Comparison of ENCODE assay signal across 18 cellular contexts in the genomic region with DNA sequence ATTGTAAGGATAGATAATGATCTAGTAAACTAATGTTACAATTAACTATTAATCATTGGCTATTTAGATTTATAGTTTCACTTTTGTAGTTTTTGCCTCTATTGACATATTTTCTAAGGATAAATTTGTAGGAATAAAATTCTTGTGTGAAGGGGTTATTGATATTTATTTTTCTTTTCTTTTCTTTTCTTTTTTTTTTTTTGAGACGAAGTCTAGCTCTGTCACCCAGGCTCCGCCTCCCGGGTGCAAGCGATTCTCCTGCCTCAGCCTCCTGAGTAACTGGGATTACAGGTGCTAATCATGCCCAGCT. TPM values are rescaled to one million over a fixed set of nuclear protein-coding genes. Genes with fewer than 3 reads are reported as not detected.
A peak's percentile ranks its signal among the peaks of the same experiment; 100 is the strongest.
DNase-seq lines count a peak whose midpoint lies in the region; ATAC-seq and TF ChIP-seq lines count a peak whose summit lies in the region.
"Had no signal": no experiment of that assay in that cellular context is flagged by ENCODE, and none has a peak within 500 bp of the region (broad histone marks: within the 10 kb centered on the region; RNA-seq: fewer than 3 reads in every experiment).

No MANE protein-coding gene starts in this region.

- H3K27me3 Mint-ChIP-seq in WTC11 (ENCODE audit: low read depth), result peaks cover 8% of the 10 kb centered on the region

- no peaks in the 10 kb centered on the region for H3K36me3 ChIP-seq in left ventricle myocardium inferior
- H3K36me3 ChIP-seq: BLaER1 treated with 17β-estradiol and CSF1 and Interleukin-3, amounts not matched to agents 10 nM and 100 nM had no signal

- POLR2A ChIA-PET in HEK293T (lab: Yijun Ruan, JAX), result interaction anchor here (1.2 to 3.4 kb wide), 2 partner anchors 139 to 264 kb away, joined by 3 to 15 read pairs; a partner anchor contains a TSS
- POLR2A ChIA-PET in WTC11 (lab: Charles Lee), result interaction anchor here (0.6 kb wide), 1 partner anchor 100 kb away, joined by 4 read pairs; no protein-coding TSS in a partner anchor

- H3K36me3 Mint-ChIP-seq in WTC11, result no peaks in the 10 kb centered on the region

- no peak for TF ChIP-seq POLR2A in lower leg skin (IDR thresholded peaks at IDR 0.05)

- peak overlapping the region; percentile 76 for H3K27ac ChIP-seq in left ventricle myocardium inferior (replicated peaks)
- H3K27ac ChIP-seq in right cardiac atrium (ENCODE audit: low read length), result no peak overlapping the region
- H3K27ac ChIP-seq: BLaER1 treated with 17β-estradiol and CSF1 and Interleukin-3, amounts not matched to agents 10 nM and 100 nM; RWPE1 had no signal

- no peaks in the 10 kb centered on the region for H3K9me3 Mint-ChIP-seq in WTC11
- H3K9me3 Mint-ChIP-seq: GM23338 had no signal

- H3K27me3 ChIP-seq in left ventricle myocardium inferior (ENCODE audit: low read depth) (no peaks in the 10 kb centered on the region), right cardiac atrium (ENCODE audit: control insufficient read depth, insufficient read depth) (no peaks in the 10 kb centered on the region)
- H3K27me3 ChIP-seq: BLaER1 treated with 17β-estradiol and CSF1 and Interleukin-3, amounts not matched to agents 10 nM and 100 nM had no signal

- CTCF ChIA-PET in HEK293T (lab: Yijun Ruan, JAX) (interaction anchor here (0.7 to 1.2 kb wide), 3 partner anchors 31 to 324 kb away, joined by 3 to 9 read pairs (median 6); no protein-coding TSS in a partner anchor), WTC11 (lab: Charles Lee) (interaction anchor here (0.6 to 1.0 kb wide), 2 partner anchors 239 to 264 kb away, joined by 3 to 10 read pairs; a partner anchor contains a TSS)

- H3K4me3 ChIP-seq in left ventricle myocardium inferior (no peak overlapping the region), right cardiac atrium (ENCODE audit: low read length) (no peak overlapping the region), lower leg skin (ENCODE audit: low read depth, poor library complexity, severe bottlenecking) (no peak overlapping the region)
- H3K4me3 ChIP-seq: BLaER1 treated with 17β-estradiol and CSF1 and Interleukin-3, amounts not matched to agents 10 nM and 100 nM; GM23338 had no signal

- DNase-seq in left ventricle myocardium inferior (no peak), right cardiac atrium (no peak), HEK293T (ENCODE audit: extremely low spot score) (no peak), lower leg skin (ENCODE audit: low spot score in 2 of 2) (no peak), WTC11 (ENCODE audit: low spot score) (no peak)
- DNase-seq in central memory CD4-positive, alpha-beta T cell, result no peak
- DNase-seq: GDM1, HCEC 1CT, MV-4-11, NCI-H1694 treated with DMSO at 0.1 percent for 48 hours, NCI-H748 treated with DMSO at 0.1 percent for 48 hours, OCI-M1, SIG-M5 had no signal

- H3K27ac Mint-ChIP-seq in WTC11, result no peak overlapping the region
- H3K27ac Mint-ChIP-seq: GM23338 had no signal

- H3K4me1 Mint-ChIP-seq in WTC11, result peaks cover 13% of the 10 kb centered on the region

- H3K4me1 ChIP-seq in left ventricle myocardium inferior (peaks cover 41% of the 10 kb centered on the region), right cardiac atrium (ENCODE audit: control insufficient read depth, insufficient read depth, low read length) (peaks cover 2% of the 10 kb centered on the region)

- ATAC-seq in right cardiac atrium (no peak), SK-N-SH treated with all-trans-retinoic acid at 6 μM for 48 hours (no peak), HG03108 (IDR thresholded peaks at IDR 0.05; ENCODE audit: unreplicated experiment) (no peak), WTC11 (no peak)

- TF ChIP-seq CTCF in left ventricle myocardium inferior (IDR thresholded peaks at IDR 0.05; ENCODE audit: borderline replicate concordance) (no peak), lower leg skin (IDR thresholded peaks at IDR 0.05) (no peak), WTC11 (IDR thresholded peaks at IDR 0.05) (no peak)

- intact Hi-C loops in left ventricle myocardium inferior (cut with micrococcal nuclease), result loop anchor here (5.0 kb wide), 1 partner anchor 245 kb away; no protein-coding TSS in a partner anchor
- intact Hi-C loops in right cardiac atrium (cut with DNase I), result loop anchor here in 2 of 4 donors (5.0 kb wide), 2 partner anchors 240 to 250 kb away; no protein-coding TSS in a partner anchor
- intact Hi-C loops in lower leg skin (cut with DNase I; ENCODE audit: low total_unique reads), result no loop called here

- no peak overlapping the region for H3K4me3 Mint-ChIP-seq in WTC11
- H3K4me3 Mint-ChIP-seq: GM23338 had no signal

- H3K9me3 ChIP-seq in left ventricle myocardium inferior (replicated peaks) (no peaks in the 10 kb centered on the region), right cardiac atrium (ENCODE audit: control insufficient read depth, low read length) (no peaks in the 10 kb centered on the region)

- WGBS in right cardiac atrium, result 87% methylated on average over 4 of the region's 4 CpGs
- 76 to 82% methylated on average over 4 of the region's 4 CpGs for WGBS in lower leg skin, 2 donors

TF ChIP-seq in HEK293T, 16 proteins besides CTCF, POLR2A, EP300 and RAD21:
- TF ChIP-seq FOXA1 (IDR thresholded peaks at IDR 0.05), result no peak
- TF ChIP-seq, protein P1, sequence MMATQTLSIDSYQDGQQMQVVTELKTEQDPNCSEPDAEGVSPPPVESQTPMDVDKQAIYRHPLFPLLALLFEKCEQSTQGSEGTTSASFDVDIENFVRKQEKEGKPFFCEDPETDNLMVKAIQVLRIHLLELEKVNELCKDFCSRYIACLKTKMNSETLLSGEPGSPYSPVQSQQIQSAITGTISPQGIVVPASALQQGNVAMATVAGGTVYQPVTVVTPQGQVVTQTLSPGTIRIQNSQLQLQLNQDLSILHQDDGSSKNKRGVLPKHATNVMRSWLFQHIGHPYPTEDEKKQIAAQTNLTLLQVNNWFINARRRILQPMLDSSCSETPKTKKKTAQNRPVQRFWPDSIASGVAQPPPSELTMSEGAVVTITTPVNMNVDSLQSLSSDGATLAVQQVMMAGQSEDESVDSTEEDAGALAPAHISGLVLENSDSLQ (IDR thresholded peaks at IDR 0.05), result peak; percentile 12; the same call in 1 of the 2 replicates
- TF ChIP-seq FOXK2 (IDR thresholded peaks at IDR 0.05), result no peak
- peak; percentile 79 for TF ChIP-seq ZNF384 (IDR thresholded peaks at IDR 0.05)
- TF ChIP-seq TARDBP (IDR thresholded peaks at IDR 0.05), result no peak
- no peak for TF ChIP-seq SP1 (IDR thresholded peaks at IDR 0.05)
- TF ChIP-seq NFRKB (IDR thresholded peaks at IDR 0.05), result no peak

TF ChIP-seq in SK-N-SH treated with all-trans-retinoic acid at 6 μM for 48 hours, 23 proteins besides CTCF, POLR2A, EP300 and RAD21:
- TF ChIP-seq ZC3H10 (CRISPR knock-in tag; IDR thresholded peaks at IDR 0.05), result 0 out of 2 replicates have a peak, but pooled peaks have one; percentile 42
- TF ChIP-seq, protein P2, sequence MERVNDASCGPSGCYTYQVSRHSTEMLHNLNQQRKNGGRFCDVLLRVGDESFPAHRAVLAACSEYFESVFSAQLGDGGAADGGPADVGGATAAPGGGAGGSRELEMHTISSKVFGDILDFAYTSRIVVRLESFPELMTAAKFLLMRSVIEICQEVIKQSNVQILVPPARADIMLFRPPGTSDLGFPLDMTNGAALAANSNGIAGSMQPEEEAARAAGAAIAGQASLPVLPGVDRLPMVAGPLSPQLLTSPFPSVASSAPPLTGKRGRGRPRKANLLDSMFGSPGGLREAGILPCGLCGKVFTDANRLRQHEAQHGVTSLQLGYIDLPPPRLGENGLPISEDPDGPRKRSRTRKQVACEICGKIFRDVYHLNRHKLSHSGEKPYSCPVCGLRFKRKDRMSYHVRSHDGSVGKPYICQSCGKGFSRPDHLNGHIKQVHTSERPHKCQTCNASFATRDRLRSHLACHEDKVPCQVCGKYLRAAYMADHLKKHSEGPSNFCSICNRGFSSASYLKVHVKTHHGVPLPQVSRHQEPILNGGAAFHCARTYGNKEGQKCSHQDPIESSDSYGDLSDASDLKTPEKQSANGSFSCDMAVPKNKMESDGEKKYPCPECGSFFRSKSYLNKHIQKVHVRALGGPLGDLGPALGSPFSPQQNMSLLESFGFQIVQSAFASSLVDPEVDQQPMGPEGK (CRISPR knock-in tag; IDR thresholded peaks at IDR 0.05; ENCODE audit: borderline replicate concordance), result no peak

TF ChIP-seq in WTC11, 78 proteins besides CTCF, POLR2A, EP300 and RAD21:
- TF ChIP-seq, protein P3, sequence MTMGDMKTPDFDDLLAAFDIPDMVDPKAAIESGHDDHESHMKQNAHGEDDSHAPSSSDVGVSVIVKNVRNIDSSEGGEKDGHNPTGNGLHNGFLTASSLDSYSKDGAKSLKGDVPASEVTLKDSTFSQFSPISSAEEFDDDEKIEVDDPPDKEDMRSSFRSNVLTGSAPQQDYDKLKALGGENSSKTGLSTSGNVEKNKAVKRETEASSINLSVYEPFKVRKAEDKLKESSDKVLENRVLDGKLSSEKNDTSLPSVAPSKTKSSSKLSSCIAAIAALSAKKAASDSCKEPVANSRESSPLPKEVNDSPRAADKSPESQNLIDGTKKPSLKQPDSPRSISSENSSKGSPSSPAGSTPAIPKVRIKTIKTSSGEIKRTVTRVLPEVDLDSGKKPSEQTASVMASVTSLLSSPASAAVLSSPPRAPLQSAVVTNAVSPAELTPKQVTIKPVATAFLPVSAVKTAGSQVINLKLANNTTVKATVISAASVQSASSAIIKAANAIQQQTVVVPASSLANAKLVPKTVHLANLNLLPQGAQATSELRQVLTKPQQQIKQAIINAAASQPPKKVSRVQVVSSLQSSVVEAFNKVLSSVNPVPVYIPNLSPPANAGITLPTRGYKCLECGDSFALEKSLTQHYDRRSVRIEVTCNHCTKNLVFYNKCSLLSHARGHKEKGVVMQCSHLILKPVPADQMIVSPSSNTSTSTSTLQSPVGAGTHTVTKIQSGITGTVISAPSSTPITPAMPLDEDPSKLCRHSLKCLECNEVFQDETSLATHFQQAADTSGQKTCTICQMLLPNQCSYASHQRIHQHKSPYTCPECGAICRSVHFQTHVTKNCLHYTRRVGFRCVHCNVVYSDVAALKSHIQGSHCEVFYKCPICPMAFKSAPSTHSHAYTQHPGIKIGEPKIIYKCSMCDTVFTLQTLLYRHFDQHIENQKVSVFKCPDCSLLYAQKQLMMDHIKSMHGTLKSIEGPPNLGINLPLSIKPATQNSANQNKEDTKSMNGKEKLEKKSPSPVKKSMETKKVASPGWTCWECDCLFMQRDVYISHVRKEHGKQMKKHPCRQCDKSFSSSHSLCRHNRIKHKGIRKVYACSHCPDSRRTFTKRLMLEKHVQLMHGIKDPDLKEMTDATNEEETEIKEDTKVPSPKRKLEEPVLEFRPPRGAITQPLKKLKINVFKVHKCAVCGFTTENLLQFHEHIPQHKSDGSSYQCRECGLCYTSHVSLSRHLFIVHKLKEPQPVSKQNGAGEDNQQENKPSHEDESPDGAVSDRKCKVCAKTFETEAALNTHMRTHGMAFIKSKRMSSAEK (CRISPR knock-in tag; IDR thresholded peaks at IDR 0.05; ENCODE audit: borderline replicate concordance), result no peak
- no peak for TF ChIP-seq GABPB1 (CRISPR knock-in tag; IDR thresholded peaks at IDR 0.05)
TF ChIP-seq in WTC11: peak in this region for 0.

RNA-seq across cellular contexts. Expression of a gene that starts 24.0 kb away (rescaled TPM):
- total RNA-seq in left ventricle myocardium inferior, result 3.5 TPM
- total RNA-seq in right cardiac atrium, result 1 to 10 TPM; 4.5 to 7.4 (median 5.2) TPM
- polyA plus RNA-seq in right cardiac atrium, result 2.3 TPM
- total RNA-seq in lower leg skin, result 1 to 10 TPM; 1.6 to 7.4 (median 3.5) TPM
- 5.2 to 6.6 TPM (median 5.5 TPM) in 3 replicates for total RNA-seq in WTC11 (2021)
